In the genomic region with DNA sequence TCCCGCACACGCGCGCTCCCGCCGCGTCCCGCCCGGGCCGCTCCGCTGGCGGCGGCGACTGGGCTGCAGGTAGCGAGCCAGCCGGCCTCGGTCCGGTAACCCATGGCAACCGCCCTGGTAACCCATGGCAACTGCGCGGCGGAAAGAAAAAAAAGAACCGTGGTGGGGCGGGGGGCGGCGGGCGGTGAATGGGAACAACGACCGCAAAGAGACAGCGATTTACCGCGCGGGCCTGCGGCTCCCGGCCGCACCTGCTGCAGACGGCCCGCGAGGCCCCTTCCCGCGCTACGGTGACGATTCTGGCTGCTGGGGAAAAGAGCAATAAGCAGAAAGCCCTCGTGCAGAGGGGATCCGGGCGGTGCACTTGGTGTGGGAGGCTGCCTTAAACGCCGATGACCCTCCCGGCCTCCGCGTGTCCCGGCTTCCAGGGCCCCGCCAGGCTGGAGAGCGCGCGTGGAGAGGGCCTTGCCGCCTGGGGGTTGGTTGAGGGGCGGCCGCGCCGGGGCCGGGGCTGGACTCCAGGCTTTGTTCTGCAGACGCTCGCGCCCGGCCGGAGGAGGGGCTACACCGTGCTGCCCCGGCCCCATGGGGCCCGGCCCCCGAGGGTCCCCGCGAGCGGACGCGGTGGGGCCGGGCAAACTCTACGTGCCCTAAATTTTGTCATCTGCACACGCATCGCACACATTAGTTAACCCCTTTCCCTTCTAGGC, we compare ENCODE assay signal across 8 cellular contexts.
DNase-seq lines count a peak whose midpoint lies in the region; ATAC-seq and TF ChIP-seq lines count a peak whose summit lies in the region.

No MANE protein-coding gene starts in this region.

- H3K27ac ChIP-seq in layer of hippocampus (ENCODE audit: low read depth, low read length): peak overlapping the region; percentile 14

- DNase-seq in Caki2 (ENCODE audit: low read depth) (peak; percentile 81), HK-2 (ENCODE audit: unreplicated experiment) (peak; percentile 57), SHP77 (lab: John Stamatoyannopoulos, UW) (peak; percentile 75 to 83), astrocyte of the hippocampus (ENCODE audit: low read depth, low spot score) (peak; percentile 41), chondrocyte (ENCODE audit: low spot score) (no peak)
- DNase-seq in stimulated activated CD4-positive, alpha-beta T cell treated with anti-CD3 and anti-CD28 coated beads, Interleukin-2, amount 100 ng/mL, for 48 hours: peak; percentile 27 to 32

- H3K9me3 Mint-ChIP-seq in chondrocyte (ENCODE audit: low read depth): no peaks in the 10 kb centered on the region

- H3K27me3 ChIP-seq in layer of hippocampus (ENCODE audit: control insufficient read depth, insufficient read depth, low read length): peaks cover 20% of the 10 kb centered on the region

- in situ Hi-C loops in Caki2 (cut with HindIII; ENCODE audit: low pct_unique_long_range_greater_than_20kb, low sequenced_read_pairs): loop anchor here (10.0 kb wide), 1 partner anchor 298 kb away; no protein-coding TSS in a partner anchor

- H3K27ac Mint-ChIP-seq in chondrocyte (ENCODE audit: unreplicated experiment): no peak overlapping the region

- H3K27me3 Mint-ChIP-seq in chondrocyte (ENCODE audit: low read depth): peaks cover 65% of the 10 kb centered on the region

- ATAC-seq in GM21360 (IDR thresholded peaks at IDR 0.05; ENCODE audit: unreplicated experiment): peak; percentile 28

- no peak overlapping the region for H3K4me3 Mint-ChIP-seq in chondrocyte (ENCODE audit: unreplicated experiment)

- H3K36me3 Mint-ChIP-seq in chondrocyte (ENCODE audit: low read depth): no peaks in the 10 kb centered on the region

- TF ChIP-seq CTCF in chondrocyte (IDR thresholded peaks at IDR 0.05): no peak

- no peaks in the 10 kb centered on the region for H3K4me1 Mint-ChIP-seq in chondrocyte (ENCODE audit: low read depth)
